ENCODE assay signal across 9 cellular contexts in genomic region chr20:32285082-32285620, GRCh38. TPM values are rescaled to one million over a fixed set of nuclear protein-coding genes. Genes with fewer than 3 reads are reported as not detected.
A peak's percentile ranks its signal among the peaks of the same experiment; 100 is the strongest.
DNase-seq lines count a peak whose midpoint lies in the region; ATAC-seq and TF ChIP-seq lines count a peak whose summit lies in the region.
"Had no signal": no experiment of that assay in that cellular context is flagged by ENCODE, and none has a peak within 500 bp of the region (broad histone marks: within the 10 kb centered on the region; RNA-seq: fewer than 3 reads in every experiment).

No MANE protein-coding gene starts in this region.

- intact Hi-C loops in PC-9 (cut with micrococcal nuclease; ENCODE audit: unreplicated experiment), result no loop called here

- no peak overlapping the region for H3K27ac ChIP-seq in RWPE2 (ENCODE audit: poor library complexity, severe bottlenecking)
- no peak overlapping the region for H3K27ac ChIP-seq in PC-9

- H3K9me2 ChIP-seq in PC-9 (ENCODE audit: insufficient read depth), result no peaks in the 10 kb centered on the region

- CTCF ChIA-PET in PC-9 (lab: Charles Lee), result no interaction called here

- peaks cover 20% of the 10 kb centered on the region for H3K36me3 ChIP-seq in RWPE2 (ENCODE audit: low read depth)
- no peaks in the 10 kb centered on the region for H3K36me3 ChIP-seq in PC-9 (ENCODE audit: low read depth)
- H3K36me3 ChIP-seq: HAP-1 had no signal

- TF ChIP-seq CTCF in GM12865 (IDR thresholded peaks at IDR 0.05; ENCODE audit: insufficient read depth, low read depth, low read length, missing control alignments) (no peak), RWPE2 (IDR thresholded peaks at IDR 0.05; ENCODE audit: poor library complexity, severe bottlenecking) (no peak), PC-9 (conservative IDR thresholded peaks at IDR 0.05) (no peak)

- BruUV-seq in PC-9 (replicated peaks; lab: Mats Ljungman, UMichigan), result no TSS peak

- H3F3A ChIP-seq in PC-9 (ENCODE audit: insufficient read depth, low read depth), result peaks cover 12% of the 10 kb centered on the region; the same call in 1 of the 2 replicates

- POLR2A ChIA-PET in PC-9 (lab: Charles Lee; ENCODE audit: unreplicated experiment), result interaction anchor here (0.7 kb wide), 1 partner anchor 44 kb away, joined by 8 read pairs; no protein-coding TSS in a partner anchor

- peaks cover 10% of the 10 kb centered on the region for H3K79me2 ChIP-seq in PC-9 (ENCODE audit: low read depth)

- no peaks in the 10 kb centered on the region for H3K27me3 ChIP-seq in RWPE2 (ENCODE audit: insufficient read depth, poor library complexity, severe bottlenecking)
- H3K27me3 ChIP-seq in PC-9 (ENCODE audit: insufficient read depth, low read depth), result no peaks in the 10 kb centered on the region

- peak; percentile 72 for DNase-seq in GM12865 (ENCODE audit: low read depth)
- no peak for DNase-seq in RWPE2 (ENCODE audit: low spot score)
- DNase-seq in naive B cell, result no peak
- DNase-seq in pons (ENCODE audit: low spot score), result no peak
- DNase-seq in SHP77 treated with DMSO at 0.1 percent for 48 hours (lab: John Stamatoyannopoulos, UW), result no peak
- no peak for DNase-seq in PC-9

- no peak overlapping the region for H3K4me2 ChIP-seq in PC-9

- no peaks in the 10 kb centered on the region for H3K4me1 ChIP-seq in RWPE2 (ENCODE audit: insufficient read depth, poor library complexity, severe bottlenecking)
- H3K4me1 ChIP-seq in PC-9 (replicated peaks; ENCODE audit: insufficient read depth), result no peaks in the 10 kb centered on the region

- H2AFZ ChIP-seq in PC-9, result no peak overlapping the region

- H3K27ac Mint-ChIP-seq in naive B cell, result peak overlapping the region; percentile 87 to 98 (median 92)

- no peaks in the 10 kb centered on the region for H3K9me3 Mint-ChIP-seq in naive B cell
- H3K9me3 Mint-ChIP-seq: nephron had no signal

- H3K4me3 Mint-ChIP-seq in naive B cell, result peak overlapping the region in 7 of 8 donors; percentile 26 to 93 (median 82)
- H3K4me3 Mint-ChIP-seq: nephron had no signal

- H4K20me1 ChIP-seq in PC-9 (ENCODE audit: insufficient read depth), result peaks cover 10% of the 10 kb centered on the region

- H3K36me3 Mint-ChIP-seq in naive B cell, result peaks cover 0 to 10% of the 10 kb centered on the region in 2 donors

- peaks cover 51 to 84% (median 51%) of the 10 kb centered on the region in 3 donors for H3K4me1 Mint-ChIP-seq in naive B cell

- no peaks in the 10 kb centered on the region for H3K9me3 ChIP-seq in RWPE2 (ENCODE audit: severe bottlenecking)
- H3K9me3 ChIP-seq in PC-9 (ENCODE audit: insufficient read depth, low read depth), result no peaks in the 10 kb centered on the region
- H3K9me3 ChIP-seq: HAP-1 had no signal

- H3K4me3 ChIP-seq in GM12865 (ENCODE audit: low read depth, low read length) (peak overlapping the region; percentile 57), RWPE2 (ENCODE audit: severe bottlenecking) (no peak overlapping the region), PC-9 (no peak overlapping the region)
- H3K4me3 ChIP-seq: HAP-1 had no signal

- ATAC-seq in GM19397 (IDR thresholded peaks at IDR 0.05; ENCODE audit: unreplicated experiment), result peak; percentile 12
- ATAC-seq in RWPE2 (ENCODE audit: low read depth), result 0 out of 3 replicates have a peak, but pooled peaks have one; percentile 26
- ATAC-seq in naive B cell (ENCODE audit: low read depth in 2 of 2), result no peak

- H3K27me3 Mint-ChIP-seq in naive B cell, result no peaks in the 10 kb centered on the region

RNA-seq across cellular contexts. Expression of gene KIF3B, which starts 7.7 kb away (rescaled TPM):
- polyA plus RNA-seq in naive B cell (ENCODE audit: low read depth in 6 of 6), result 1 to 10 TPM; 1.0 to 9.7 (median 6.5) TPM
- total RNA-seq in PC-9 (2021), result 41.4 and 52.3 TPM in 2 replicates

Comparison
In these comparisons a context has a peak if more than half of its experiments do, and no peak if none do; other contexts are left out.
1. ATAC-seq: peak in GM19397 (single experiment) and RWPE2 (single experiment); none in naive B cell (0 of 2).